Comparison of ENCODE assay signal across 8 cellular contexts in the genomic region with DNA sequence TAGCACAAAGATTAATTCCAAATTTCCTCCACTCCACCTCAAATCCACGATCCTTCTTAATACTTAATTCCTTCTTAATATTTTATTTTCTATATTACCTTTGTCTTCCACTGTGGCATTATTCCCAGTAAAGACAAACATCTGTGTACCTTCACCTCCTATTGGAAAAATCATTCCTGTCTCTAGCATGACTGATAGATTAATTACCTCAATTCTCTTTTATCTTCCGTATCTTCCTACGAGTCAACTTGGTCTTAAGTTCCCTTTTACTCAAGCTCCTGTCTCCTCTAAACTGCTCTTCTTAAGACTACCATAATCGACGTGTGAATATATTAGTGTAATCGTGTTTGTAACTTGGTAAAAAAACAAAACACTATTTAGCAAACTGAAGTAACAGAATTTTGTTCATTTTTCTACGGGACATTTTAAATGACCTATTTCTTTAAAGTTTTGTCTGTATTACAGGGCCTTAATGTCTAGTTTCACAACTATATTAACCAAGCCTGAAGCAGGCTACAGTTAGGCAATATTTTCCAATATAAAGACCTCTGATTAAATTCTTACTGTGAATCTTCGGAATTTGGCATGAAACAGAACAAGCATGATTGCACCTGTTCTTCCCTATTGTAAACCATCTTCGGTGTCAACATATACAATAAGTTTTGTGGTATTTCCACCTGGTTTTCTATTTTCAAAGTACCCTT. TPM values are rescaled to one million over a fixed set of nuclear protein-coding genes. Genes with fewer than 3 reads are reported as not detected.
DNase-seq lines count a peak whose midpoint lies in the region; ATAC-seq and TF ChIP-seq lines count a peak whose summit lies in the region.

No MANE protein-coding gene starts in this region.

- H3K9me3 Mint-ChIP-seq in HFFc6 (no peaks in the 10 kb centered on the region), type B pancreatic cell (peaks cover 4% of the 10 kb centered on the region)
- peaks cover 2% of the 10 kb centered on the region for H3K9me3 Mint-ChIP-seq in activated naive CD8-positive, alpha-beta T cell treated with anti-CD3 and anti-CD28 coated beads, Interleukin-2, amount 10 ng/mL, durations not matched to agents 7 days and 5 days

- H3K27ac ChIP-seq in 22Rv1 (peak overlapping the region; percentile 96), liver (ENCODE audit: low read depth in 1 of 2, low read length in 2 of 2) (peak overlapping the region; percentile 92 to 97)

- POLR2A ChIA-PET in activated naive CD8-positive, alpha-beta T cell treated with anti-CD3 and anti-CD28 coated beads, Interleukin-2, amount 10 ng/mL, durations not matched to agents 7 days and 5 days (lab: Charles Lee): no interaction called here

- peak overlapping the region; percentile 95 for H3K27ac Mint-ChIP-seq in HFFc6
- H3K27ac Mint-ChIP-seq in activated naive CD8-positive, alpha-beta T cell treated with anti-CD3 and anti-CD28 coated beads, Interleukin-2, amount 10 ng/mL, durations not matched to agents 7 days and 5 days: peak overlapping the region; percentile 92
- H3K27ac Mint-ChIP-seq in type B pancreatic cell: peak overlapping the region; percentile 97

- H3K27me3 Mint-ChIP-seq in HFFc6 (ENCODE audit: insufficient read depth) (no peaks in the 10 kb centered on the region), type B pancreatic cell (no peaks in the 10 kb centered on the region)
- H3K27me3 Mint-ChIP-seq in activated naive CD8-positive, alpha-beta T cell treated with anti-CD3 and anti-CD28 coated beads, Interleukin-2, amount 10 ng/mL, durations not matched to agents 7 days and 5 days: no peaks in the 10 kb centered on the region

- H3K4me3 Mint-ChIP-seq in HFFc6 (peak overlapping the region; percentile 91), type B pancreatic cell (peak overlapping the region; percentile 93)
- peak overlapping the region; percentile 88 for H3K4me3 Mint-ChIP-seq in activated naive CD8-positive, alpha-beta T cell treated with anti-CD3 and anti-CD28 coated beads, Interleukin-2, amount 10 ng/mL, durations not matched to agents 7 days and 5 days

- no peaks in the 10 kb centered on the region for H3K9me3 ChIP-seq in liver (ENCODE audit: control insufficient read depth in 4 of 4, low read length in 3 of 4)

- TF ChIP-seq CTCF in 22Rv1 (IDR thresholded peaks at IDR 0.05) (no peak), HFFc6 (IDR thresholded peaks at IDR 0.05) (no peak), liver (IDR thresholded peaks at IDR 0.05; ENCODE audit: low read depth, low read length, missing input control) (no peak), type B pancreatic cell (conservative IDR thresholded peaks at IDR 0.05) (no peak)

- ATAC-seq in activated naive CD8-positive, alpha-beta T cell treated with anti-CD3 and anti-CD28 coated beads, Interleukin-2, amount 10 ng/mL, durations not matched to agents 7 days and 5 days (ENCODE audit: low read depth): no peak
- ATAC-seq in HG03432 (IDR thresholded peaks at IDR 0.05; ENCODE audit: unreplicated experiment): no peak

- no peak for TF ChIP-seq RAD21 in liver (IDR thresholded peaks at IDR 0.05)

- no peaks in the 10 kb centered on the region for H3K27me3 ChIP-seq in liver (ENCODE audit: control insufficient read depth in 4 of 4, insufficient read depth in 4 of 4, low read length in 3 of 4)

- 54% methylated on average over 9 of the region's 9 CpGs for WGBS in liver

- H3K36me3 Mint-ChIP-seq in HFFc6 (ENCODE audit: low read depth): peaks cover 32% of the 10 kb centered on the region
- peaks cover 15% of the 10 kb centered on the region for H3K36me3 Mint-ChIP-seq in activated naive CD8-positive, alpha-beta T cell treated with anti-CD3 and anti-CD28 coated beads, Interleukin-2, amount 10 ng/mL, durations not matched to agents 7 days and 5 days
- H3K36me3 Mint-ChIP-seq in type B pancreatic cell: peaks cover 6% of the 10 kb centered on the region

- peak overlapping the region; percentile 72 to 86 (median 85) for H3K4me3 ChIP-seq in liver (ENCODE audit: low read depth in 1 of 3, low read length in 3 of 3)

- no peak for DNase-seq in HFFc6
- no peak for DNase-seq in activated naive CD8-positive, alpha-beta T cell treated with anti-CD3 and anti-CD28 coated beads, Interleukin-2, amount 10 ng/mL, durations not matched to agents 7 days and 5 days
- DNase-seq in type B pancreatic cell (ENCODE audit: extremely low spot score, unreplicated experiment): no peak
- DNase-seq in NCI-H345 treated with DMSO at 0.1 percent for 48 hours (lab: John Stamatoyannopoulos, UW; ENCODE audit: unreplicated experiment): no peak
- no peak for DNase-seq in NCI-H2107 treated with DMSO at 0.1 percent for 48 hours (lab: John Stamatoyannopoulos, UW; ENCODE audit: unreplicated experiment)

- peak overlapping the region; percentile 88 to 93 for H3K9ac ChIP-seq in liver (ENCODE audit: low read depth in 1 of 2, low read length in 2 of 2)

- H3K4me1 ChIP-seq in liver (ENCODE audit: control insufficient read depth in 4 of 4, insufficient read depth in 4 of 4, low read length in 3 of 4): peaks cover 4 to 20% (median 14%) of the 10 kb centered on the region in 4 donors

- H3K4me1 Mint-ChIP-seq in HFFc6 (ENCODE audit: low read depth): peaks cover 30% of the 10 kb centered on the region
- H3K4me1 Mint-ChIP-seq in activated naive CD8-positive, alpha-beta T cell treated with anti-CD3 and anti-CD28 coated beads, Interleukin-2, amount 10 ng/mL, durations not matched to agents 7 days and 5 days: peaks cover 24% of the 10 kb centered on the region
- H3K4me1 Mint-ChIP-seq in type B pancreatic cell (ENCODE audit: unreplicated experiment): peaks cover 25% of the 10 kb centered on the region

- no peaks in the 10 kb centered on the region for H3K36me3 ChIP-seq in liver (ENCODE audit: control insufficient read depth in 4 of 4, insufficient read depth in 3 of 4, low read depth in 1 of 4, low read length in 3 of 4)

TF ChIP-seq in liver, 16 proteins besides CTCF, POLR2A, EP300 and RAD21:
- TF ChIP-seq RXRA (IDR thresholded peaks at IDR 0.05): no peak
- TF ChIP-seq, protein P1, sequence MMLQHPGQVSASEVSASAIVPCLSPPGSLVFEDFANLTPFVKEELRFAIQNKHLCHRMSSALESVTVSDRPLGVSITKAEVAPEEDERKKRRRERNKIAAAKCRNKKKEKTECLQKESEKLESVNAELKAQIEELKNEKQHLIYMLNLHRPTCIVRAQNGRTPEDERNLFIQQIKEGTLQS (IDR thresholded peaks at IDR 0.05): no peak
- TF ChIP-seq, protein P2, sequence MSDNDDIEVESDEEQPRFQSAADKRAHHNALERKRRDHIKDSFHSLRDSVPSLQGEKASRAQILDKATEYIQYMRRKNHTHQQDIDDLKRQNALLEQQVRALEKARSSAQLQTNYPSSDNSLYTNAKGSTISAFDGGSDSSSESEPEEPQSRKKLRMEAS (IDR thresholded peaks at IDR 0.05): no peak

RNA-seq across cellular contexts. Expression of a gene that starts 1.1 kb away (rescaled TPM):
- 10 to 100 TPM; 13.8 to 20.4 (median 18.3) TPM for total RNA-seq in HFFc6 (2021; fragmentation: NEBNext Ultra II Directional; extraction: Animal tissue kit (Norgen Biotek cat#: 25700))
- 10 to 100 TPM; 23.7 to 24.2 TPM for total RNA-seq in activated naive CD8-positive, alpha-beta T cell treated with anti-CD3 and anti-CD28 coated beads, Interleukin-2, amount 10 ng/mL, durations not matched to agents 7 days and 5 days
- total RNA-seq in liver (10 to 100 TPM; 24.5 to 36.1 TPM), type B pancreatic cell (ENCODE audit: low replicate concordance) (21.9 and 23.8 TPM in 2 replicates)
- 10 to 100 TPM in 1 of 2 donors, 1 to 10 TPM in 1; 6.1 to 11.9 TPM for polyA plus RNA-seq in liver
